Comparison of ENCODE assay signal across 8 cellular contexts in the genomic region with DNA sequence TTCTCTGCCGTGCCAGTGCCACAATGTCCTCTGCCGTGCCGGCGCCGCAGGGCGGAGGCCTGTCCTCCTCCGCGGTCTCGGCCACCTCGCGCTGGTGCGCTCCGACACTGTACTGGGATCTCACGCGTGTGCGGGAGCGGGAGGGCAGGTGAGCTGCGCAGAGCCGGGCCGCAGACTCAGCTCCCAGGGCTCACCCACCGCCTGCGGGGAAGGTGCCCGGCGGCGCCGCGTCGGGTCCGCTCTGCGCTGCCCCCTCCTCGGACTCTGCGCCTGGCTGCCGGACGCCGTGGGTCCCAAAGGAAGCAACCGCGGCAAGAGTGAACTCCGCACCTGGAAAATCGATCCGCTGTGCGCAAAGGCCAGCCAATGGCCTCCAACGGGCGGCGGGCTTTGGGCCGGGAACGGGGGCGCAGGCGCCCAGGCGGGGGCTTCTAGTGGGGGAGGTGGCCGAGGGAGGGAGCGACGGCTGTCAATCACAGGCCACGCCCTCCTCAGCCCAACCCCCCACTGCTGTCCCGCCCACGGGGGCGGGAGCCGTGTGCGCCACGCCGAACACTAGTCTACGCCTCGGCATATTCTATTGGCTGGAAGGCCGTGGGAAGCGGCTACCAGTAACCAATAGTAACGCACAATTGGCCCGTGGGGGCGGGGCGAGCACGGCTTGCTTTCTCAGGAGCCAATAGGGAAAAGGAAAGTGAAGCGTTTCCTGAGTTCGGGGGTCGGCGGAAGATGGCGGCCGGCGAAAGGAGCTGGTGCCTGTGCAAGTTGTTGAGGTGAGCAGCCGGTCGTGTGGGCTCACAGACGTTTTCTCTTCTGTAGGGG. TPM values are rescaled to one million over a fixed set of nuclear protein-coding genes. Genes with fewer than 3 reads are reported as not detected.
DNase-seq lines count a peak whose midpoint lies in the region; FAIRE-seq and TF ChIP-seq lines count a peak whose summit lies in the region.

A gene with protein sequence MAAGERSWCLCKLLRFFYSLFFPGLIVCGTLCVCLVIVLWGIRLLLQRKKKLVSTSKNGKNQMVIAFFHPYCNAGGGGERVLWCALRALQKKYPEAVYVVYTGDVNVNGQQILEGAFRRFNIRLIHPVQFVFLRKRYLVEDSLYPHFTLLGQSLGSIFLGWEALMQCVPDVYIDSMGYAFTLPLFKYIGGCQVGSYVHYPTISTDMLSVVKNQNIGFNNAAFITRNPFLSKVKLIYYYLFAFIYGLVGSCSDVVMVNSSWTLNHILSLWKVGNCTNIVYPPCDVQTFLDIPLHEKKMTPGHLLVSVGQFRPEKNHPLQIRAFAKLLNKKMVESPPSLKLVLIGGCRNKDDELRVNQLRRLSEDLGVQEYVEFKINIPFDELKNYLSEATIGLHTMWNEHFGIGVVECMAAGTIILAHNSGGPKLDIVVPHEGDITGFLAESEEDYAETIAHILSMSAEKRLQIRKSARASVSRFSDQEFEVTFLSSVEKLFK (plus strand): TSS at position 709 of the 822 bp plus-strand sequence. CDS start 21 bp downstream, at position 730.

- H3K79me2 ChIP-seq in H1 (ENCODE audit: control insufficient read depth in 1 of 2, insufficient read depth in 2 of 2, low read length in 2 of 2): peaks cover 0 to 47% of the 10 kb centered on the region in 2 experiments; a peak in 2 of 4 replicates

- H2BK12ac ChIP-seq in H1 (ENCODE audit: low read depth, low read length) (peak within 1 kb of the TSS; percentile 39; the same call in 1 of the 2 replicates), mesenchymal stem cell (ENCODE audit: low read length in 2 of 2) (peak within 1 kb of the TSS in 1 of 2 experiments; percentile 2)

- H3K4me1 ChIP-seq in H1 (replicated peaks in 1 of 4; ENCODE audit: control insufficient read depth in 3 of 4, insufficient read depth in 4 of 4, low read length in 3 of 4) (no peaks in the 10 kb centered on the region; a peak in 1 of 7 replicates), mesenchymal stem cell (ENCODE audit: control insufficient read depth, insufficient read depth, low read depth, low read length) (peaks cover 4% of the 10 kb centered on the region)

- CTCF ChIA-PET in activated CD8-positive, alpha-beta memory T cell treated with anti-CD3 and anti-CD28 coated beads for 36 hours (lab: Charles Lee): interaction anchor here (1.1 to 1.3 kb wide), 2 partner anchors 116 to 198 kb away, joined by 3 to 4 read pairs; no protein-coding TSS in a partner anchor
- CTCF ChIA-PET in H1 (lab: Charles Lee; ENCODE audit: partially characterized antibody): interaction anchor here (0.9 to 3.0 kb wide), 7 partner anchors 9 to 117 kb away, joined by 3 to 12 read pairs (median 3); a partner anchor contains a TSS

- H4K91ac ChIP-seq in H1 (replicated peaks; ENCODE audit: insufficient read length, low read length): peak within 1 kb of the TSS; percentile 63
- H4K91ac ChIP-seq in mesenchymal stem cell (ENCODE audit: low read length): peak within 1 kb of the TSS; percentile 47

- peak within 1 kb of the TSS; percentile 48 for H4K5ac ChIP-seq in H1 (ENCODE audit: insufficient read length, low read depth, low read length)

- no peak for TF ChIP-seq EP300 in H1 (IDR thresholded peaks at IDR 0.05; ENCODE audit: borderline replicate concordance in 1 of 2, low read depth in 2 of 2, low read length in 2 of 2)

- POLR2A ChIA-PET in activated CD8-positive, alpha-beta memory T cell treated with anti-CD3 and anti-CD28 coated beads for 36 hours (lab: Charles Lee): no interaction called here
- POLR2A ChIA-PET in H1 (lab: Charles Lee; ENCODE audit: partially characterized antibody): interaction anchor here (1.0 to 2.0 kb wide), 10 partner anchors 9 to 226 kb away, joined by 3 to 8 read pairs (median 5); no protein-coding TSS in a partner anchor

- H3K9me3 ChIP-seq in H1 (ENCODE audit: insufficient read depth in 2 of 2, low read depth in 1 of 2, low read length in 1 of 2): no peaks in the 10 kb centered on the region; a peak in 1 of 4 replicates
- no peaks in the 10 kb centered on the region for H3K9me3 ChIP-seq in mesenchymal stem cell (ENCODE audit: control insufficient read depth, low read length)

- H2BK15ac ChIP-seq in H1 (ENCODE audit: low read length): no peak within 1 kb of the TSS
- H2BK15ac ChIP-seq in mesenchymal stem cell (ENCODE audit: low read depth, poor library complexity, severe bottlenecking): no peak within 1 kb of the TSS

- TF ChIP-seq CTCF in GM20000 (IDR thresholded peaks at IDR 0.05; ENCODE audit: extremely low read depth, missing control alignments): no peak
- no peak; a peak in 1 of 4 replicates for TF ChIP-seq CTCF in H1 (IDR thresholded peaks at IDR 0.05; ENCODE audit: control extremely low read depth in 1 of 3, insufficient read depth in 1 of 3, low read depth in 1 of 3, low read length in 3 of 3)

- H3K18ac ChIP-seq in H1 (ENCODE audit: extremely low read depth, low read length) (peak within 1 kb of the TSS; percentile 97), mesenchymal stem cell (ENCODE audit: low read depth in 1 of 2, low read length in 2 of 2) (peak within 1 kb of the TSS; percentile 58 to 86)

- H3K27ac ChIP-seq in H1 (ENCODE audit: low read depth, low read length) (peak within 1 kb of the TSS; percentile 79; the same call in 1 of the 2 replicates), mesenchymal stem cell (ENCODE audit: low read length, poor library complexity, severe bottlenecking) (peak within 1 kb of the TSS; percentile 4)

- H2BK5ac ChIP-seq in H1 (ENCODE audit: low read depth, low read length) (peak within 1 kb of the TSS; percentile 78), mesenchymal stem cell (ENCODE audit: low read depth, low read length, poor library complexity, severe bottlenecking) (no peak within 1 kb of the TSS)

- FAIRE-seq in H1 (lab: Jason Lieb, UNC): no peak

- WGBS in H1 (ENCODE audit: extremely low coverage in 1 of 2, insufficient coverage in 1 of 2, insufficient read length in 1 of 2, insufficient replicate concordance in 2 of 2, low coverage in 1 of 2, low lambda C conversion rate in 2 of 2, missing lambda C conversion rate in 1 of 2), 2 experiments: 2% methylated on average over 67 of the region's 79 CpGs; no CpG with 5 or more reads in 1 of the 2 experiments
- WGBS in mesenchymal stem cell: under 1% methylated on average over 68 of the region's 79 CpGs

- peak within 1 kb of the TSS; percentile 59 for H3K56ac ChIP-seq in H1 (replicated peaks; ENCODE audit: insufficient read length, low read depth, low read length)

- peak within 1 kb of the TSS; percentile 80 to 98 (median 90) for H3K9ac ChIP-seq in H1 (replicated peaks in 1 of 4; ENCODE audit: extremely low read depth in 1 of 4, low read depth in 3 of 4, low read length in 3 of 4)
- H3K9ac ChIP-seq in mesenchymal stem cell (ENCODE audit: low read length): peak within 1 kb of the TSS; percentile 95

- H3K79me1 ChIP-seq in H1 (ENCODE audit: low read depth, low read length) (no peaks in the 10 kb centered on the region; the same call in 1 of the 2 replicates), mesenchymal stem cell (replicated peaks; ENCODE audit: low read length, poor library complexity, severe bottlenecking) (peaks cover 23% of the 10 kb centered on the region)

- H3K14ac ChIP-seq in H1 (ENCODE audit: insufficient read length) (no peak within 1 kb of the TSS), mesenchymal stem cell (ENCODE audit: low read length in 2 of 2) (peak within 1 kb of the TSS in 1 of 2 experiments; percentile 78)

- peaks cover 0 to 6% of the 10 kb centered on the region in 2 experiments for H4K20me1 ChIP-seq in H1 (replicated peaks in 1 of 2; ENCODE audit: control insufficient read depth in 1 of 2, insufficient read depth in 2 of 2, low read length in 2 of 2)

- TF ChIP-seq RAD21 in H1 (IDR thresholded peaks at IDR 0.05 in 1 of 2, conservative IDR thresholded peaks at IDR 0.05 in 1 of 2; ENCODE audit: low read depth in 2 of 2, low read length in 2 of 2): no peak

- H3K36me3 ChIP-seq in H1 (ENCODE audit: control insufficient read depth in 2 of 4, insufficient read depth in 4 of 4, low read length in 3 of 4) (peaks cover 0 to 5% (median 0%) of the 10 kb centered on the region in 4 experiments; a peak in 2 of 8 replicates), mesenchymal stem cell (ENCODE audit: control insufficient read depth in 1 of 2, insufficient read depth in 2 of 2, low read depth in 1 of 2, low read length in 2 of 2) (peaks cover 0 to 7% of the 10 kb centered on the region in 2 experiments)

- H3K4ac ChIP-seq in H1 (replicated peaks; ENCODE audit: insufficient read length, low read depth, low read length) (peak within 1 kb of the TSS; percentile 83), mesenchymal stem cell (ENCODE audit: low read depth in 1 of 2, low read length in 2 of 2) (peak within 1 kb of the TSS in 1 of 2 experiments; percentile 81)

- H2AFZ ChIP-seq in H1 (ENCODE audit: low read length) (peak within 1 kb of the TSS; percentile 98), mesenchymal stem cell (ENCODE audit: low read depth, low read length) (peak within 1 kb of the TSS; percentile 21)

- peak within 1 kb of the TSS; percentile 92 to 94 for H3K4me2 ChIP-seq in H1 (ENCODE audit: insufficient read depth in 1 of 2, low read depth in 2 of 2, low read length in 2 of 2)
- peak within 1 kb of the TSS; percentile 93 for H3K4me2 ChIP-seq in mesenchymal stem cell (ENCODE audit: low read length, poor library complexity, severe bottlenecking)

- peak; percentile 80 to 91 for TF ChIP-seq POLR2A in H1 (IDR thresholded peaks at IDR 0.05; ENCODE audit: control extremely low read depth in 1 of 2, low read depth in 2 of 2, low read length in 2 of 2)

- peaks cover 8% of the 10 kb centered on the region for H3K23me2 ChIP-seq in H1 (ENCODE audit: low read depth, low read length)

- H2BK120ac ChIP-seq in H1 (replicated peaks; ENCODE audit: low read depth, low read length) (peak within 1 kb of the TSS; percentile 87), mesenchymal stem cell (ENCODE audit: low read depth, low read length) (peak within 1 kb of the TSS; percentile 51)

- H2BK20ac ChIP-seq in H1 (ENCODE audit: low read length): no peak within 1 kb of the TSS

- no peak within 1 kb of the TSS for H3K23ac ChIP-seq in H1 (ENCODE audit: insufficient read length)
- peak within 1 kb of the TSS in 1 of 2 experiments; percentile 89 for H3K23ac ChIP-seq in mesenchymal stem cell (ENCODE audit: low read length in 2 of 2)

- H2AK5ac ChIP-seq in H1 (ENCODE audit: low read depth, low read length) (no peak within 1 kb of the TSS), mesenchymal stem cell (ENCODE audit: low read length, severe bottlenecking) (no peak within 1 kb of the TSS)

- H4K8ac ChIP-seq in H1 (ENCODE audit: extremely low read depth, insufficient read depth, low read length) (peak within 1 kb of the TSS; percentile 89), mesenchymal stem cell (ENCODE audit: low read length) (peak within 1 kb of the TSS; percentile 29)

- DNase-seq in CMK (ENCODE audit: low read depth): peak; percentile 98
- DNase-seq in GM20000 (ENCODE audit: low spot score): peak; percentile 98
- DNase-seq in HT-29 (ENCODE audit: low spot score): peak; percentile 100
- DNase-seq in NOMO-1 (lab: John Stamatoyannopoulos, UW; ENCODE audit: unreplicated experiment in 2 of 2): peak; percentile 95 to 98
- peak; percentile 97 to 100 for DNase-seq in H1 (ENCODE audit: low read depth in 1 of 2, low spot score in 2 of 2)
- peak; percentile 99 for DNase-seq in mesenchymal stem cell
- peak; percentile 98 for DNase-seq in stimulated activated CD8-positive, alpha-beta memory T cell treated with anti-CD3 and anti-CD28 coated beads, Interleukin-12 subunit alpha, Interleukin-12 subunit beta, amount 100 ng/mL, for 4 hours (ENCODE audit: low read depth)

- H3K27me3 ChIP-seq in H1 (replicated peaks in 1 of 4; ENCODE audit: control insufficient read depth in 3 of 4, extremely low read depth in 1 of 4, insufficient read depth in 3 of 4, low read length in 3 of 4) (peaks cover 2 to 21% (median 13%) of the 10 kb centered on the region in 4 experiments), mesenchymal stem cell (ENCODE audit: control insufficient read depth in 1 of 2, insufficient read depth in 1 of 2, low read length in 2 of 2) (peaks cover 8 to 28% of the 10 kb centered on the region in 2 experiments)

- H3K4me3 ChIP-seq in H1 (ENCODE audit: extremely low read depth in 1 of 4, insufficient read depth in 2 of 4, low read depth in 3 of 4, low read length in 4 of 4): peak within 1 kb of the TSS; percentile 89 to 98 (median 94)
- H3K4me3 ChIP-seq in mesenchymal stem cell (ENCODE audit: insufficient read depth in 1 of 2, low read depth in 1 of 2, low read length in 2 of 2): peak within 1 kb of the TSS; percentile 86 to 97

RNA-seq across cellular contexts. Expression of the gene that starts here (rescaled TPM):
- 11.6 and 14.8 TPM in 2 replicates for total RNA-seq in HT-29 (2014; rRNA removed; shearing (Covaris generic))
- 10 to 100 TPM; 25.8 to 26.8 TPM for total RNA-seq in activated CD8-positive, alpha-beta memory T cell treated with anti-CD3 and anti-CD28 coated beads for 36 hours
- total RNA-seq in H1 (2021; fragmentation: NEBNext Ultra II Directional; extraction: Animal tissue kit (Norgen Biotek cat#: 25700)): 36.2 and 39.9 TPM in 2 replicates
- polyA plus RNA-seq in H1 (2011; rRNA removed): 4.5 and 5.2 TPM in 2 replicates
- 10.6 TPM for polyA plus RNA-seq in H1 (2011; cell fraction: cytosol; rRNA removed)
- 5.4 TPM for polyA plus RNA-seq in H1 (2011; cell fraction: nucleus; rRNA removed)
- 10.0 to 24.4 TPM (median 14.9 TPM) in 4 replicates for polyA plus RNA-seq in H1 (2012, experiment 1 of 2)
- 0.72 TPM for polyA plus RNA-seq in H1 (2012, experiment 2 of 2)
- polyA plus RNA-seq in H1 (2013, experiment 1 of 2): 17.5 TPM
- 18.2 TPM for polyA plus RNA-seq in H1 (2013, experiment 2 of 2)
- polyA minus RNA-seq in H1 (2011; rRNA and poly(A)+ RNA removed): 16.6 and 23.2 TPM in 2 replicates
- polyA minus RNA-seq in H1 (2011; cell fraction: cytosol; rRNA and poly(A)+ RNA removed): 10.3 TPM
- 41.1 TPM for polyA minus RNA-seq in H1 (2011; cell fraction: nucleus; rRNA and poly(A)+ RNA removed)
- polyA plus RNA-seq in mesenchymal stem cell (2013, experiment 1 of 2): 13.1 TPM
- polyA plus RNA-seq in mesenchymal stem cell (2013, experiment 2 of 2): 12.5 TPM

Comparison
In these comparisons a context has a peak if more than half of its experiments do, and no peak if none do; other contexts are left out.
1. Peak in every context shown above with its lines: DNase-seq, H3K4me3 ChIP-seq and H3K27ac ChIP-seq.